Comparison of ENCODE assay signal across 1 cellular context in genomic region chr12:123532808-123533649, GRCh38.
A peak's percentile ranks its signal among the peaks of the same experiment; 100 is the strongest.
TF ChIP-seq lines count a peak whose summit lies in the region.

No MANE protein-coding gene starts in this region.

TF ChIP-seq in HepG2, 621 proteins besides CTCF, POLR2A, EP300 and RAD21 (continued from another document and continues in another):
- TF ChIP-seq, protein P1, sequence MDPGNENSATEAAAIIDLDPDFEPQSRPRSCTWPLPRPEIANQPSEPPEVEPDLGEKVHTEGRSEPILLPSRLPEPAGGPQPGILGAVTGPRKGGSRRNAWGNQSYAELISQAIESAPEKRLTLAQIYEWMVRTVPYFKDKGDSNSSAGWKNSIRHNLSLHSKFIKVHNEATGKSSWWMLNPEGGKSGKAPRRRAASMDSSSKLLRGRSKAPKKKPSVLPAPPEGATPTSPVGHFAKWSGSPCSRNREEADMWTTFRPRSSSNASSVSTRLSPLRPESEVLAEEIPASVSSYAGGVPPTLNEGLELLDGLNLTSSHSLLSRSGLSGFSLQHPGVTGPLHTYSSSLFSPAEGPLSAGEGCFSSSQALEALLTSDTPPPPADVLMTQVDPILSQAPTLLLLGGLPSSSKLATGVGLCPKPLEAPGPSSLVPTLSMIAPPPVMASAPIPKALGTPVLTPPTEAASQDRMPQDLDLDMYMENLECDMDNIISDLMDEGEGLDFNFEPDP (CRISPR knock-in tag; conservative IDR thresholded peaks at IDR 0.05) = 0 out of 2 replicates have a peak, but pooled peaks have one; percentile 83
- TF ChIP-seq SALL1 (CRISPR knock-in tag; IDR thresholded peaks at IDR 0.05) = peak; percentile 76
- TF ChIP-seq ZNF558 (CRISPR knock-in tag; IDR thresholded peaks at IDR 0.05; ENCODE audit: borderline replicate concordance) = no peak
- TF ChIP-seq ZNF331 (CRISPR knock-in tag; IDR thresholded peaks at IDR 0.05) = peak; percentile 69; the same call in 1 of the 2 replicates
- TF ChIP-seq, protein P2, sequence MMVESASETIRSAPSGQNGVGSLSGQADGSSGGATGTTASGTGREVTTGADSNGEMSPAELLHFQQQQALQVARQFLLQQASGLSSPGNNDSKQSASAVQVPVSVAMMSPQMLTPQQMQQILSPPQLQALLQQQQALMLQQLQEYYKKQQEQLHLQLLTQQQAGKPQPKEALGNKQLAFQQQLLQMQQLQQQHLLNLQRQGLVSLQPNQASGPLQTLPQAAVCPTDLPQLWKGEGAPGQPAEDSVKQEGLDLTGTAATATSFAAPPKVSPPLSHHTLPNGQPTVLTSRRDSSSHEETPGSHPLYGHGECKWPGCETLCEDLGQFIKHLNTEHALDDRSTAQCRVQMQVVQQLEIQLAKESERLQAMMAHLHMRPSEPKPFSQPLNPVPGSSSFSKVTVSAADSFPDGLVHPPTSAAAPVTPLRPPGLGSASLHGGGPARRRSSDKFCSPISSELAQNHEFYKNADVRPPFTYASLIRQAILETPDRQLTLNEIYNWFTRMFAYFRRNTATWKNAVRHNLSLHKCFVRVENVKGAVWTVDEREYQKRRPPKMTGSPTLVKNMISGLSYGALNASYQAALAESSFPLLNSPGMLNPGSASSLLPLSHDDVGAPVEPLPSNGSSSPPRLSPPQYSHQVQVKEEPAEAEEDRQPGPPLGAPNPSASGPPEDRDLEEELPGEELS (CRISPR knock-in tag; IDR thresholded peaks at IDR 0.05) = 0 out of 2 replicates have a peak, but pooled peaks have one; percentile 22
- no peak for TF ChIP-seq ZNF44 (CRISPR knock-in tag; IDR thresholded peaks at IDR 0.05)
- no peak for TF ChIP-seq HNRNPK (IDR thresholded peaks at IDR 0.05; ENCODE audit: low read depth, low read length, poor library complexity, severe bottlenecking)
- TF ChIP-seq ZNF224 (CRISPR knock-in tag; IDR thresholded peaks at IDR 0.05) = no peak
- TF ChIP-seq, protein P3, sequence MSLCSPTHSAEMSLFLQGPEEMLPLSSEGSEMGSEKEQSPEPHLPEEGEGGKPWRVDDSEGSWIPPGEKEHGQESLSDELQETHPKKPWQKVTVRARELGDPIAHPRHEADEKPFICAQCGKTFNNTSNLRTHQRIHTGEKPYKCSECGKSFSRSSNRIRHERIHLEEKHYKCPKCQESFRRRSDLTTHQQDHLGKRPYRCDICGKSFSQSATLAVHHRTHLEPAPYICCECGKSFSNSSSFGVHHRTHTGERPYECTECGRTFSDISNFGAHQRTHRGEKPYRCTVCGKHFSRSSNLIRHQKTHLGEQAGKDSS (CRISPR knock-in tag; IDR thresholded peaks at IDR 0.05; ENCODE audit: borderline replicate concordance, low read depth) = peak; percentile 80; the same call in 1 of the 2 replicates
- no peak; the same call in 1 of the 2 replicates for TF ChIP-seq NFYB (CRISPR knock-in tag; IDR thresholded peaks at IDR 0.05)
- TF ChIP-seq SKI (IDR thresholded peaks at IDR 0.05; ENCODE audit: partially characterized antibody) = no peak
- peak; percentile 82 for TF ChIP-seq ZNF232 (CRISPR knock-in tag; IDR thresholded peaks at IDR 0.05; ENCODE audit: borderline replicate concordance)
- peak; percentile 72; the same call in 1 of the 2 replicates for TF ChIP-seq EED (CRISPR knock-in tag; IDR thresholded peaks at IDR 0.05)
- peak; percentile 78; the same call in 1 of the 2 replicates for TF ChIP-seq SMAD9 (CRISPR knock-in tag; IDR thresholded peaks at IDR 0.05)
- no peak; the same call in 1 of the 2 replicates for TF ChIP-seq STAG1 (CRISPR knock-in tag; IDR thresholded peaks at IDR 0.05)
- TF ChIP-seq PRPF4 (IDR thresholded peaks at IDR 0.05; ENCODE audit: low read depth, low read length, poor library complexity, severe bottlenecking) = no peak
- peak; percentile 89 for TF ChIP-seq ZBTB38 (CRISPR knock-in tag; IDR thresholded peaks at IDR 0.05)
- TF ChIP-seq CC2D1A (CRISPR knock-in tag; IDR thresholded peaks at IDR 0.05) = no peak
- no peak for TF ChIP-seq CHD2 (IDR thresholded peaks at IDR 0.05; ENCODE audit: low read depth, low read length)
- TF ChIP-seq MNT (IDR thresholded peaks at IDR 0.05) = no peak
- no peak; the same call in 1 of the 2 replicates for TF ChIP-seq ZNF33B (CRISPR knock-in tag; IDR thresholded peaks at IDR 0.05)
- no peak for TF ChIP-seq SP140L (CRISPR knock-in tag; IDR thresholded peaks at IDR 0.05; ENCODE audit: borderline replicate concordance)
- TF ChIP-seq ZNF704 (CRISPR knock-in tag; IDR thresholded peaks at IDR 0.05; ENCODE audit: borderline replicate concordance) = no peak
- no peak for TF ChIP-seq SIN3B (IDR thresholded peaks at IDR 0.05; ENCODE audit: low read length)
- no peak for TF ChIP-seq MAZ (IDR thresholded peaks at IDR 0.05; ENCODE audit: borderline replicate concordance, low read depth, low read length)
- TF ChIP-seq MAZ (CRISPR knock-in tag; IDR thresholded peaks at IDR 0.05; ENCODE audit: low read depth) = peak; percentile 49; the same call in 1 of the 2 replicates
- TF ChIP-seq DDIT3 (CRISPR knock-in tag; IDR thresholded peaks at IDR 0.05) = no peak
- TF ChIP-seq, protein P4, sequence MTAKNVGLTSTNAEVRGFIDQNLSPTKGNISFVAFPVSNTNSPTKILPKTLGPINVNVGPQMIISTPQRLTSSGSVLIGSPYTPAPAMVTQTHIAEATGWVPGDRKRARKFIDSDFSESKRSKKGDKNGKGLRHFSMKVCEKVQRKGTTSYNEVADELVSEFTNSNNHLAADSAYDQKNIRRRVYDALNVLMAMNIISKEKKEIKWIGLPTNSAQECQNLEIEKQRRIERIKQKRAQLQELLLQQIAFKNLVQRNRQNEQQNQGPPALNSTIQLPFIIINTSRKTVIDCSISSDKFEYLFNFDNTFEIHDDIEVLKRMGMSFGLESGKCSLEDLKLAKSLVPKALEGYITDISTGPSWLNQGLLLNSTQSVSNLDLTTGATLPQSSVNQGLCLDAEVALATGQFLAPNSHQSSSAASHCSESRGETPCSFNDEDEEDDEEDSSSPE (CRISPR knock-in tag; IDR thresholded peaks at IDR 0.05) = peak; percentile 80
- no peak for TF ChIP-seq ZNF878 (CRISPR knock-in tag; IDR thresholded peaks at IDR 0.05)
- no peak for TF ChIP-seq MBD4 (IDR thresholded peaks at IDR 0.05; ENCODE audit: borderline replicate concordance, low read length)
- peak; percentile 36; the same call in 1 of the 2 replicates for TF ChIP-seq RARA (CRISPR knock-in tag; IDR thresholded peaks at IDR 0.05)
- peak; percentile 34; the same call in 1 of the 2 replicates for TF ChIP-seq ZFP36L1 (CRISPR knock-in tag; IDR thresholded peaks at IDR 0.05)
- no peak for TF ChIP-seq ZNF780A (CRISPR knock-in tag; IDR thresholded peaks at IDR 0.05)
- no peak for TF ChIP-seq MYNN (CRISPR knock-in tag; IDR thresholded peaks at IDR 0.05; ENCODE audit: low read depth)
- no peak for TF ChIP-seq HNRNPUL1 (IDR thresholded peaks at IDR 0.05; ENCODE audit: low read depth, low read length)
- TF ChIP-seq HNRNPH1 (optimal IDR thresholded peaks at IDR 0.05; ENCODE audit: low read depth, low read length) = no peak
- TF ChIP-seq, protein P5, sequence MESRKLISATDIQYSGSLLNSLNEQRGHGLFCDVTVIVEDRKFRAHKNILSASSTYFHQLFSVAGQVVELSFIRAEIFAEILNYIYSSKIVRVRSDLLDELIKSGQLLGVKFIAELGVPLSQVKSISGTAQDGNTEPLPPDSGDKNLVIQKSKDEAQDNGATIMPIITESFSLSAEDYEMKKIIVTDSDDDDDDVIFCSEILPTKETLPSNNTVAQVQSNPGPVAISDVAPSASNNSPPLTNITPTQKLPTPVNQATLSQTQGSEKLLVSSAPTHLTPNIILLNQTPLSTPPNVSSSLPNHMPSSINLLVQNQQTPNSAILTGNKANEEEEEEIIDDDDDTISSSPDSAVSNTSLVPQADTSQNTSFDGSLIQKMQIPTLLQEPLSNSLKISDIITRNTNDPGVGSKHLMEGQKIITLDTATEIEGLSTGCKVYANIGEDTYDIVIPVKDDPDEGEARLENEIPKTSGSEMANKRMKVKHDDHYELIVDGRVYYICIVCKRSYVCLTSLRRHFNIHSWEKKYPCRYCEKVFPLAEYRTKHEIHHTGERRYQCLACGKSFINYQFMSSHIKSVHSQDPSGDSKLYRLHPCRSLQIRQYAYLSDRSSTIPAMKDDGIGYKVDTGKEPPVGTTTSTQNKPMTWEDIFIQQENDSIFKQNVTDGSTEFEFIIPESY (CRISPR knock-in tag; IDR thresholded peaks at IDR 0.05) = no peak
- no peak for TF ChIP-seq ELF4 (CRISPR knock-in tag; IDR thresholded peaks at IDR 0.05; ENCODE audit: borderline replicate concordance)
- TF ChIP-seq AKAP8 (CRISPR knock-in tag; IDR thresholded peaks at IDR 0.05) = peak; percentile 68
- peak; percentile 47; the same call in 1 of the 2 replicates for TF ChIP-seq POLR2G (IDR thresholded peaks at IDR 0.05; ENCODE audit: low read depth, low read length)
- no peak for TF ChIP-seq GFI1 (CRISPR knock-in tag; IDR thresholded peaks at IDR 0.05; ENCODE audit: borderline replicate concordance)
- TF ChIP-seq ZSCAN29 (CRISPR knock-in tag; conservative IDR thresholded peaks at IDR 0.05) = 0 out of 2 replicates have a peak, but pooled peaks have one; percentile 34
- no peak for TF ChIP-seq ZNF75D (CRISPR knock-in tag; IDR thresholded peaks at IDR 0.05; ENCODE audit: borderline replicate concordance)
- TF ChIP-seq ZNF644 (CRISPR knock-in tag; IDR thresholded peaks at IDR 0.05; ENCODE audit: low read depth) = no peak
- peak; percentile 66; the same call in 1 of the 2 replicates for TF ChIP-seq JUND (CRISPR knock-in tag; IDR thresholded peaks at IDR 0.05)
- peak; percentile 91; the same call in 1 of the 2 replicates for TF ChIP-seq MEIS1 (CRISPR knock-in tag; IDR thresholded peaks at IDR 0.05; ENCODE audit: borderline replicate concordance)
- no peak for TF ChIP-seq ELK4 (CRISPR knock-in tag; IDR thresholded peaks at IDR 0.05; ENCODE audit: borderline replicate concordance)
- TF ChIP-seq ZSCAN31 (CRISPR knock-in tag; IDR thresholded peaks at IDR 0.05; ENCODE audit: low read depth) = peak; percentile 29; the same call in 1 of the 2 replicates
- peak; percentile 80; the same call in 1 of the 2 replicates for TF ChIP-seq ZNF713 (CRISPR knock-in tag; IDR thresholded peaks at IDR 0.05)
- peak; percentile 85; the same call in 1 of the 2 replicates for TF ChIP-seq TFDP1 (CRISPR knock-in tag; IDR thresholded peaks at IDR 0.05; ENCODE audit: borderline replicate concordance)
- TF ChIP-seq ISX (CRISPR knock-in tag; conservative IDR thresholded peaks at IDR 0.05) = 0 out of 2 replicates have a peak, but pooled peaks have one; percentile 71
- TF ChIP-seq PAX8 (CRISPR knock-in tag; IDR thresholded peaks at IDR 0.05; ENCODE audit: borderline replicate concordance) = no peak
- no peak for TF ChIP-seq ZNF557 (CRISPR knock-in tag; IDR thresholded peaks at IDR 0.05)
- TF ChIP-seq ZNF468 (CRISPR knock-in tag; IDR thresholded peaks at IDR 0.05) = no peak
- TF ChIP-seq ZNF3 (CRISPR knock-in tag; IDR thresholded peaks at IDR 0.05) = no peak
- peak; percentile 96 for TF ChIP-seq ZNF776 (CRISPR knock-in tag; IDR thresholded peaks at IDR 0.05)
- no peak for TF ChIP-seq FOSL2 (CRISPR knock-in tag; IDR thresholded peaks at IDR 0.05)
- no peak for TF ChIP-seq ZNF513 (CRISPR knock-in tag; conservative IDR thresholded peaks at IDR 0.05)
- TF ChIP-seq KDM1A (CRISPR knock-in tag; IDR thresholded peaks at IDR 0.05) = no peak; the same call in 1 of the 2 replicates
- peak; percentile 86 for TF ChIP-seq KMT2B (CRISPR knock-in tag; IDR thresholded peaks at IDR 0.05)
